ENCODE assay signal across 10 cellular contexts in genomic region chr13:33494596-33495214, GRCh38.
DNase-seq lines count a peak whose midpoint lies in the region; ATAC-seq and TF ChIP-seq lines count a peak whose summit lies in the region.
"Had no signal": no experiment of that assay in that cellular context is flagged by ENCODE, and none has a peak within 500 bp of the region (broad histone marks: within the 10 kb centered on the region; RNA-seq: fewer than 3 reads in every experiment).

No MANE protein-coding gene starts in this region.

- H3T11ph ChIP-seq in H9 (ENCODE audit: low read length): no peak overlapping the region

- no peak overlapping the region for H2BK20ac ChIP-seq in H9 (ENCODE audit: low read depth, low read length, poor library complexity, severe bottlenecking)

- POLR2A ChIA-PET in T-cell (lab: Charles Lee): no interaction called here

- H3K4me3 Mint-ChIP-seq in H9 (no peak overlapping the region), T-cell (no peak overlapping the region)

- no peak overlapping the region for H3K27ac ChIP-seq in H9 (ENCODE audit: insufficient read length, low read depth, low read length)

- DNase-seq in A172 (ENCODE audit: low spot score): peak; percentile 94
- DNase-seq in HT-29 (ENCODE audit: low spot score): peak; percentile 65
- DNase-seq in astrocyte of the hippocampus (ENCODE audit: low read depth, low spot score): peak; percentile 92
- DNase-seq in kidney epithelial cell (ENCODE audit: low read depth): peak; percentile 83
- no peak for DNase-seq in H9
- DNase-seq in stimulated activated CD8-positive, alpha-beta memory T cell treated with anti-CD3 and anti-CD28 coated beads, Interleukin-4, amount 100 ng/mL, for 48 hours: no peak
- no peak for DNase-seq in T-cell
- no peak for DNase-seq in SIG-M5 (lab: John Stamatoyannopoulos, UW)
- DNase-seq: COR-L47, MM.1S had no signal

- H3K27ac Mint-ChIP-seq in H9: no peak overlapping the region; a peak in 1 of 7 replicates
- H3K27ac Mint-ChIP-seq in T-cell: no peak overlapping the region

- no peak overlapping the region for H2BK5ac ChIP-seq in H9 (ENCODE audit: insufficient read length, low read length)

- H3K36me3 ChIP-seq in kidney epithelial cell (ENCODE audit: control insufficient read depth, insufficient read depth, low read length): no peaks in the 10 kb centered on the region

- H2BK12ac ChIP-seq in H9 (ENCODE audit: insufficient read length, low read depth, low read length): no peak overlapping the region

- H2AK5ac ChIP-seq in H9 (ENCODE audit: insufficient read length, low read length): no peak overlapping the region

- no peaks in the 10 kb centered on the region for H3K9me3 ChIP-seq in H9 (ENCODE audit: control insufficient read depth, low read depth, low read length)

- H2AFZ ChIP-seq in H9 (ENCODE audit: low read length): no peak overlapping the region

- no peak overlapping the region for H4K8ac ChIP-seq in H9 (replicated peaks; ENCODE audit: insufficient read length, low read depth, low read length)

- H3K27me3 ChIP-seq in kidney epithelial cell (ENCODE audit: control insufficient read depth, insufficient read depth, low read length) (no peaks in the 10 kb centered on the region), H9 (ENCODE audit: insufficient read depth, low read length) (no peaks in the 10 kb centered on the region)

- H3K18ac ChIP-seq in H9 (ENCODE audit: insufficient read length, low read depth, low read length): no peak overlapping the region

- no peak overlapping the region for H2BK120ac ChIP-seq in H9 (ENCODE audit: low read depth, low read length, poor library complexity, severe bottlenecking)

- no peak overlapping the region for H3K4ac ChIP-seq in H9 (ENCODE audit: low read depth, low read length)

- TF ChIP-seq CTCF in kidney epithelial cell (IDR thresholded peaks at IDR 0.05; ENCODE audit: insufficient read depth, low read length, poor library complexity, severe bottlenecking): no peak
- TF ChIP-seq CTCF in H9 (conservative IDR thresholded peaks at IDR 0.05): no peak

- H3K79me1 ChIP-seq in H9 (ENCODE audit: insufficient read depth, low read depth, low read length, poor library complexity, severe bottlenecking): no peaks in the 10 kb centered on the region

- no peak overlapping the region for H3K23ac ChIP-seq in H9 (ENCODE audit: insufficient read length, low read depth, low read length)

- no peak overlapping the region for H3K56ac ChIP-seq in H9 (ENCODE audit: insufficient read length, low read depth, low read length)

- no peaks in the 10 kb centered on the region; a peak in 1 of 5 replicates for H3K9me3 Mint-ChIP-seq in H9
- no peaks in the 10 kb centered on the region for H3K9me3 Mint-ChIP-seq in T-cell

- no peaks in the 10 kb centered on the region for H3K23me2 ChIP-seq in H9 (ENCODE audit: insufficient read length, low read depth, low read length, poor library complexity, severe bottlenecking)

- H3K4me2 ChIP-seq in H9 (ENCODE audit: insufficient read depth, insufficient read length, low read length): no peak overlapping the region

- WGBS in H9 (ENCODE audit: extremely low coverage, insufficient read length, low lambda C conversion rate): no CpG with 5 or more reads among the region's 4 CpGs

- H3K27me3 Mint-ChIP-seq in H9 (ENCODE audit: low read depth) (no peaks in the 10 kb centered on the region), T-cell (peaks cover 6 to 17% of the 10 kb centered on the region in 2 donors)

- H4K91ac ChIP-seq in H9 (ENCODE audit: insufficient read length, low read depth, low read length): no peak overlapping the region

- no peaks in the 10 kb centered on the region for H4K20me1 ChIP-seq in H9 (ENCODE audit: control insufficient read depth, insufficient read depth, insufficient read length)

- H3K4me3 ChIP-seq in kidney epithelial cell (ENCODE audit: low read depth, low read length): no peak overlapping the region

- no peak overlapping the region for H3K14ac ChIP-seq in H9 (ENCODE audit: insufficient read depth, low read length)

- no peak overlapping the region for H4K5ac ChIP-seq in H9 (ENCODE audit: insufficient read length, low read depth, low read length)

- peaks cover 3% of the 10 kb centered on the region; the same call in 1 of the 2 replicates for H3K4me1 ChIP-seq in H9 (ENCODE audit: insufficient read depth, low read length)

- peaks cover 25% of the 10 kb centered on the region in 2 experiments for H3K4me1 Mint-ChIP-seq in H9
- H3K4me1 Mint-ChIP-seq in T-cell: peaks cover 0 to 4% (median 0%) of the 10 kb centered on the region in 3 donors

- H3K36me3 Mint-ChIP-seq in H9 (ENCODE audit: insufficient read depth in 1 of 3, low read depth in 3 of 3) (0 out of 7 replicates have a peak, but pooled peaks cover 0 to 3% (median 0%) of the 10 kb centered on the region in 3 experiments), T-cell (no peaks in the 10 kb centered on the region)

- ATAC-seq in T-cell (replicated peaks in 1 of 4): no peak

- H3K9ac ChIP-seq in H9 (ENCODE audit: extremely low read depth, insufficient read length, low read length): no peak overlapping the region

- no peaks in the 10 kb centered on the region for H3K79me2 ChIP-seq in H9 (ENCODE audit: insufficient read depth, low read length)

- CTCF ChIA-PET in T-cell (lab: Charles Lee): interaction anchor here in 1 of 2 donors (1.0 kb wide), 1 partner anchor 21 kb away, joined by 5 read pairs; no protein-coding TSS in a partner anchor

- no peak overlapping the region for H2BK15ac ChIP-seq in H9 (ENCODE audit: low read depth, low read length)

Comparison
In these comparisons a context has a peak if more than half of its experiments do, and no peak if none do; other contexts are left out.
1. DNase-seq: peak in A172 (single experiment), HT-29 (single experiment), astrocyte of the hippocampus (single experiment) and kidney epithelial cell (single experiment); none in H9 (single experiment), stimulated activated CD8-positive, alpha-beta memory T cell treated with anti-CD3 and anti-CD28 coated beads, Interleukin-4, amount 100 ng/mL, for 48 hours (single experiment), T-cell (0 of 34) and SIG-M5 (single experiment).